ENCODE assay signal across 17 cellular contexts in the genomic region with DNA sequence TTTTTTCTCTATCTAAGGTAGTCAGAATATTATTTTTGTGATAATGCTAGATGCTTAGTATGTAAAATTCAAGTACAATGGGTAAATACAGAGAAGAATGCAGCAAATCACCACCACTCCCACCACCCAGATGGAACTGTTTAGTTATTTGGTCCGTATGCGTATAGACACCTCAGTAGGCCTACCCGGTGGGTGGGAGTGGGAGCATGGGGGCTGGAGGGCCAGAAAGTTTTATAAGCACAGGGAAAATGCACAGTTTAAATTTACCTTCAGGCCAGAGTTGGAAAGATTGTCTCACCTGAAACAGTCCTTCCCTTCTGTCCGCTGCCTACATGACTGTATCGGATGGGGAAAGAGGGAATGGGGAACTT. TPM values are rescaled to one million over a fixed set of nuclear protein-coding genes. Genes with fewer than 3 reads are reported as not detected.
DNase-seq lines count a peak whose midpoint lies in the region; ATAC-seq and TF ChIP-seq lines count a peak whose summit lies in the region.
"Had no signal": no experiment of that assay in that cellular context is flagged by ENCODE, and none has a peak within 500 bp of the region (broad histone marks: within the 10 kb centered on the region; RNA-seq: fewer than 3 reads in every experiment).

No MANE protein-coding gene starts in this region.

- peak overlapping the region; percentile 80 to 83 for H3K27ac ChIP-seq in right atrium auricular region
- H3K27ac ChIP-seq in esophagus muscularis mucosa (replicated peaks in 1 of 4), result peak overlapping the region; percentile 82 to 88 (median 84)
- peak overlapping the region; percentile 84 to 92 (median 87) for H3K27ac ChIP-seq in sigmoid colon

- TF ChIP-seq EP300 in esophagus muscularis mucosa (IDR thresholded peaks at IDR 0.05), result no peak
- no peak for TF ChIP-seq EP300 in sigmoid colon (IDR thresholded peaks at IDR 0.05)

- ATAC-seq in Right ventricle myocardium inferior (no peak), GM18873 (IDR thresholded peaks at IDR 0.05; ENCODE audit: low FRiP score, unreplicated experiment) (no peak), GM19397 (IDR thresholded peaks at IDR 0.05; ENCODE audit: unreplicated experiment) (no peak)
- ATAC-seq: activated naive CD8-positive, alpha-beta T cell treated with anti-CD3 and anti-CD28 coated beads, Interleukin-2, amount 50 U/mL, for 24 hours; left lung; stimulated activated memory B cell treated with anti-CD40 and anti-IgM and Interleukin-4, amounts not matched to agents 10 μg/mL and 1 μg/mL and 100 μg/mL, for 72 hours had no signal

- H3K4me3 ChIP-seq in right atrium auricular region (no peak overlapping the region), esophagus muscularis mucosa (no peak overlapping the region), sigmoid colon (no peak overlapping the region)
- H3K4me3 ChIP-seq: left lung had no signal

- H3K27me3 ChIP-seq in right atrium auricular region (no peaks in the 10 kb centered on the region), esophagus muscularis mucosa (no peaks in the 10 kb centered on the region), sigmoid colon (no peaks in the 10 kb centered on the region)
- H3K27me3 ChIP-seq: left lung had no signal

- H3K36me3 ChIP-seq in right atrium auricular region (no peaks in the 10 kb centered on the region), esophagus muscularis mucosa (peaks cover 0 to 9% (median 0%) of the 10 kb centered on the region in 4 donors), sigmoid colon (no peaks in the 10 kb centered on the region)
- H3K36me3 ChIP-seq: left lung had no signal

- peaks cover 0 to 99% of the 10 kb centered on the region in 2 donors for H3K4me1 ChIP-seq in right atrium auricular region
- peaks cover 98 to 100% (median 98%) of the 10 kb centered on the region in 4 donors for H3K4me1 ChIP-seq in esophagus muscularis mucosa
- peaks cover 0 to 100% (median 95%) of the 10 kb centered on the region in 4 donors for H3K4me1 ChIP-seq in sigmoid colon

- TF ChIP-seq CTCF in right atrium auricular region (IDR thresholded peaks at IDR 0.05), result no peak
- no peak for TF ChIP-seq CTCF in esophagus muscularis mucosa (IDR thresholded peaks at IDR 0.05)
- TF ChIP-seq CTCF in sigmoid colon (IDR thresholded peaks at IDR 0.05), result no peak

- 90% methylated on average over 5 of the region's 5 CpGs for WGBS in esophagus muscularis mucosa
- WGBS in sigmoid colon, 2 donors, result 93 to 97% methylated on average over 5 of the region's 5 CpGs

- DNase-seq in right atrium auricular region (ENCODE audit: low spot score), result no peak
- no peak for DNase-seq in Right ventricle myocardium inferior (ENCODE audit: missing footprints)
- no peak for DNase-seq in esophagus muscularis mucosa (ENCODE audit: extremely low spot score)
- no peak for DNase-seq in sigmoid colon
- DNase-seq in C1 segment of cervical spinal cord (lab: John Stamatoyannopoulos, UW), result no peak
- no peak for DNase-seq in hippocampal formation (lab: John Stamatoyannopoulos, UW)
- DNase-seq: activated CD4-positive, alpha-beta T cell treated with anti-CD3 and anti-CD28 coated beads, Interleukin-2, amount 50 U/mL, for 1 hour; activated naive CD8-positive, alpha-beta T cell treated with anti-CD3 and anti-CD28 coated beads, Interleukin-2, amount 50 U/mL, for 24 hours; activated T-cell treated with anti-CD3 and anti-CD28 coated beads, Interleukin-2, amount 50 U/mL, for 24 hours; cortex of kidney; Karpas-422; left lung; NCI-H1436; SIG-M5 had no signal

- H3K9me3 ChIP-seq in right atrium auricular region (no peaks in the 10 kb centered on the region), esophagus muscularis mucosa (no peaks in the 10 kb centered on the region), sigmoid colon (no peaks in the 10 kb centered on the region)
- H3K9me3 ChIP-seq: left lung had no signal

- TF ChIP-seq POLR2A in esophagus muscularis mucosa (IDR thresholded peaks at IDR 0.05; ENCODE audit: low read depth), result no peak
- TF ChIP-seq POLR2A in sigmoid colon (IDR thresholded peaks at IDR 0.05), result no peak

- intact Hi-C loops in Right ventricle myocardium inferior (cut with DNase I), result loop anchor here (2.0 kb wide), 1 partner anchor 15 kb away; a partner anchor contains a TSS
- intact Hi-C loops in esophagus muscularis mucosa (cut with DNase I), result no loop called here
- intact Hi-C loops in sigmoid colon (cut with DNase I), result no loop called here

RNA-seq across cellular contexts. Expression of a gene that starts 15.5 kb away (rescaled TPM):
- 10 to 100 TPM; 21.3 to 45.4 TPM for total RNA-seq in right atrium auricular region
- 18.1 TPM for total RNA-seq in Right ventricle myocardium inferior
- total RNA-seq in esophagus muscularis mucosa, result 10 to 100 TPM; 24.1 to 43.0 (median 38.7) TPM
- 10 to 100 TPM; 12.8 to 25.5 (median 16.5) TPM for total RNA-seq in sigmoid colon
- 1 to 10 TPM in 1 of 3 donors, under 1 TPM in 2; 0.23 to 3.6 (median 0.60) TPM for polyA plus RNA-seq in sigmoid colon
